In genomic region chr19:14030997-14031718, GRCh38 we compare ENCODE assay signal across 9 cellular contexts. TPM values are rescaled to one million over a fixed set of nuclear protein-coding genes. Genes with fewer than 3 reads are reported as not detected.
DNase-seq lines count a peak whose midpoint lies in the region; ATAC-seq and TF ChIP-seq lines count a peak whose summit lies in the region.
"Had no signal": no experiment of that assay in that cellular context is flagged by ENCODE, and none has a peak within 500 bp of the region (broad histone marks: within the 10 kb centered on the region; RNA-seq: fewer than 3 reads in every experiment).

No MANE protein-coding gene starts in this region.

- peak overlapping the region; percentile 92 for H3K9ac ChIP-seq in OCI-LY3 (ENCODE audit: low read length)

- H3K36me3 ChIP-seq in Caco-2 (ENCODE audit: control insufficient read depth, insufficient read depth, low read length) (no peaks in the 10 kb centered on the region), OCI-LY3 (replicated peaks; ENCODE audit: low read depth, low read length) (no peaks in the 10 kb centered on the region), neuron (ENCODE audit: insufficient read depth, low read length) (no peaks in the 10 kb centered on the region)

- no peaks in the 10 kb centered on the region for H3K9me3 Mint-ChIP-seq in Caco-2 (ENCODE audit: unreplicated experiment)

- H3K4me1 Mint-ChIP-seq in Caco-2 (ENCODE audit: low read depth, unreplicated experiment), result peaks cover 6% of the 10 kb centered on the region

- BruUV-seq in Caco-2 (replicated peaks; lab: Mats Ljungman, UMichigan), result no TSS peak

- H3K4me1 ChIP-seq in Caco-2 (no peaks in the 10 kb centered on the region), OCI-LY3 (ENCODE audit: low read length) (peaks cover 13% of the 10 kb centered on the region), neuron (ENCODE audit: insufficient read depth, low read length) (peaks cover 6% of the 10 kb centered on the region)

- no peaks in the 10 kb centered on the region for H4K20me1 ChIP-seq in OCI-LY3 (ENCODE audit: insufficient read depth, low read length)

- no peak for ATAC-seq in HG02981 (IDR thresholded peaks at IDR 0.05; ENCODE audit: unreplicated experiment)
- no peak for ATAC-seq in GM21723 (IDR thresholded peaks at IDR 0.05; ENCODE audit: unreplicated experiment)

- peak overlapping the region; percentile 61 for H3K4me3 ChIP-seq in Caco-2 (ENCODE audit: low read depth, low read length)
- peak overlapping the region; percentile 93 for H3K4me3 ChIP-seq in OCI-LY3 (ENCODE audit: low read length)
- H3K4me3 ChIP-seq in neuron (ENCODE audit: low read length), result peak overlapping the region; percentile 61

- POLR2A ChIA-PET in Caco-2 (lab: Charles Lee), result interaction anchor here (0.6 to 1.1 kb wide), 3 partner anchors 25 to 41 kb away, joined by 3 to 6 read pairs (median 3); partner anchors contain the start of gene RFX1

- H3K27me3 ChIP-seq in Caco-2 (replicated peaks; ENCODE audit: control insufficient read depth, insufficient read depth, low read length), result no peaks in the 10 kb centered on the region
- H3K27me3 ChIP-seq in OCI-LY3 (ENCODE audit: low read depth, low read length), result peaks cover 36% of the 10 kb centered on the region
- peaks cover 12% of the 10 kb centered on the region for H3K27me3 ChIP-seq in neuron (ENCODE audit: insufficient read depth, low read length)

- H3K9me3 ChIP-seq in Caco-2 (no peaks in the 10 kb centered on the region), OCI-LY3 (ENCODE audit: insufficient read depth, low read length) (no peaks in the 10 kb centered on the region), neuron (ENCODE audit: low read length) (no peaks in the 10 kb centered on the region)

- H3K4me2 ChIP-seq in OCI-LY3 (ENCODE audit: low read length), result peak overlapping the region; percentile 77

- intact Hi-C loops in Caco-2 (cut with micrococcal nuclease; ENCODE audit: unreplicated experiment), result loop anchor here (1.0 kb wide), 1 partner anchor 44 kb away; no protein-coding TSS in a partner anchor

- H3K27ac Mint-ChIP-seq in Caco-2 (ENCODE audit: unreplicated experiment), result peak overlapping the region; percentile 55

- H3K36me3 Mint-ChIP-seq in Caco-2 (ENCODE audit: insufficient read depth, unreplicated experiment), result peaks cover 10% of the 10 kb centered on the region

- H3K79me2 ChIP-seq in OCI-LY3 (ENCODE audit: low read length), result no peaks in the 10 kb centered on the region

- TF ChIP-seq CTCF in Caco-2 (IDR thresholded peaks at IDR 0.05; ENCODE audit: insufficient read depth in 1 of 2, low read depth in 1 of 2, low read length in 1 of 2, severe bottlenecking in 1 of 2, unreplicated experiment in 1 of 2) (no peak), OCI-LY3 (IDR thresholded peaks at IDR 0.05; ENCODE audit: low read depth, low read length) (no peak)

- no peaks in the 10 kb centered on the region for H3K27me3 Mint-ChIP-seq in Caco-2 (ENCODE audit: insufficient read depth, unreplicated experiment)

- no peak for DNase-seq in Caco-2
- peak; percentile 72 for DNase-seq in effector CD8-positive, alpha-beta T cell (lab: John Stamatoyannopoulos, UW)
- DNase-seq in NCI-H1417 treated with DMSO at 0.1 percent for 48 hours (lab: John Stamatoyannopoulos, UW), result no peak
- no peak for DNase-seq in NCI-H446 (lab: John Stamatoyannopoulos, UW)

- H2AFZ ChIP-seq in OCI-LY3 (ENCODE audit: low read depth, low read length), result peak overlapping the region; percentile 97
- peak overlapping the region; percentile 93 for H2AFZ ChIP-seq in neuron (ENCODE audit: low read depth, low read length)

- CTCF ChIA-PET in Caco-2 (lab: Charles Lee), result interaction anchor here (0.6 to 1.5 kb wide), 14 partner anchors 9 to 235 kb away, joined by 3 to 7 read pairs (median 4); partner anchors contain the start of genes ASF1B, MISP3 and RFX1

- peak overlapping the region; percentile 89 for H3K4me3 Mint-ChIP-seq in Caco-2 (ENCODE audit: unreplicated experiment)

- H3K27ac ChIP-seq in OCI-LY3 (ENCODE audit: low read length), result peak overlapping the region; percentile 49

RNA-seq across cellular contexts. Expression of gene IL27RA, which starts 0.4 kb away (rescaled TPM):
- 4.7 and 5.6 TPM in 2 replicates for total RNA-seq in Caco-2 (2022)

RNA-seq across cellular contexts. Expression of gene RLN3, which starts 3.2 kb away (rescaled TPM):
- not detected in 2 replicates for total RNA-seq in Caco-2 (2022)
- total RNA-seq: dermis microvascular lymphatic vessel endothelial cell had no signal

RNA-seq across cellular contexts. Expression of gene RFX1, which starts 25.0 kb away (rescaled TPM):
- 11.5 and 13.4 TPM in 2 replicates for total RNA-seq in Caco-2 (2022)

RNA-seq across cellular contexts. Expression of gene PALM3, which starts 30.7 kb away (rescaled TPM):
- 25.9 TPM in 2 replicates for total RNA-seq in Caco-2 (2022)

RNA-seq across cellular contexts. Expression of gene MISP3, which starts 41.4 kb away (rescaled TPM):
- 5.2 TPM in 2 replicates for total RNA-seq in Caco-2 (2022)
